20 cellular contexts compared by ENCODE assay signal in genomic region chr6:53629120-53629477, GRCh38. TPM values are rescaled to one million over a fixed set of nuclear protein-coding genes. Genes with fewer than 3 reads are reported as not detected.
A peak's percentile ranks its signal among the peaks of the same experiment; 100 is the strongest.
DNase-seq lines count a peak whose midpoint lies in the region; ATAC-seq and TF ChIP-seq lines count a peak whose summit lies in the region.
"Had no signal": no experiment of that assay in that cellular context is flagged by ENCODE, and none has a peak within 500 bp of the region (broad histone marks: within the 10 kb centered on the region; RNA-seq: fewer than 3 reads in every experiment).

No MANE protein-coding gene starts in this region.

- WGBS in right lobe of liver (ENCODE audit: insufficient coverage, low coverage, low lambda C conversion rate, missing lambda C conversion rate): 73% methylated on average over 4 of the region's 5 CpGs
- WGBS in transverse colon (ENCODE audit: low coverage in 1 of 2), 2 donors: 80 to 87% methylated on average over 2 to 5 of the region's 5 CpGs
- WGBS in suprapubic skin: 61% methylated on average over 5 of the region's 5 CpGs

- no peaks in the 10 kb centered on the region for H3K36me3 ChIP-seq in adipocyte (ENCODE audit: control insufficient read depth, insufficient read depth, low read length, severe bottlenecking)
- no peaks in the 10 kb centered on the region for H3K36me3 ChIP-seq in fibroblast of lung (ENCODE audit: control insufficient read depth, insufficient read depth, low read length)
- H3K36me3 ChIP-seq in right lobe of liver: no peaks in the 10 kb centered on the region
- no peaks in the 10 kb centered on the region for H3K36me3 ChIP-seq in transverse colon
- H3K36me3 ChIP-seq in suprapubic skin: no peaks in the 10 kb centered on the region

- DNase-seq in adipocyte (ENCODE audit: low read depth): no peak
- no peak for DNase-seq in fibroblast of lung (ENCODE audit: low read depth in 2 of 2)
- no peak for DNase-seq in right lobe of liver
- no peak for DNase-seq in transverse colon
- no peak for DNase-seq in DMS53 (lab: John Stamatoyannopoulos, UW)
- no peak for DNase-seq in suprapubic skin (ENCODE audit: low spot score in 2 of 2)
- no peak for DNase-seq in kidney glomerular epithelial cell (lab: John Stamatoyannopoulos, UW)
- DNase-seq in T1000 (lab: John Stamatoyannopoulos, UW): no peak
- DNase-seq: ACHN, C1 segment of cervical spinal cord, DMS79, H7, Kasumi-1, MM.1S, NCI-H1092, NCI-H1436 treated with DMSO at 0.1 percent for 48 hours, NCI-H345, NCI-H526 treated with DMSO at 0.1 percent for 48 hours, SHP77 treated with DMSO at 0.1 percent for 48 hours, SK-N-SH had no signal

- intact Hi-C loops in right lobe of liver (cut with DNase I): no loop called here
- intact Hi-C loops in transverse colon (cut with DNase I; ENCODE audit: low total_unique reads): no loop called here

- H4K20me1 ChIP-seq in fibroblast of lung (ENCODE audit: control insufficient read depth, extremely low read depth, insufficient read depth, low read length): no peaks in the 10 kb centered on the region

- H3K79me2 ChIP-seq in fibroblast of lung (ENCODE audit: control insufficient read depth, insufficient read depth, low read length): no peaks in the 10 kb centered on the region

- H3K4me3 ChIP-seq in adipocyte (ENCODE audit: low read length): peak overlapping the region; percentile 9
- no peak overlapping the region for H3K4me3 ChIP-seq in fibroblast of lung (replicated peaks in 1 of 4; ENCODE audit: control extremely low read depth in 1 of 4, insufficient read depth in 1 of 4, low read depth in 3 of 4, low read length in 4 of 4)
- H3K4me3 ChIP-seq in right lobe of liver: no peak overlapping the region
- H3K4me3 ChIP-seq in transverse colon: no peak overlapping the region
- H3K4me3 ChIP-seq in suprapubic skin: no peak overlapping the region

- ATAC-seq in right lobe of liver: no peak

- no peak for TF ChIP-seq EP300 in transverse colon (IDR thresholded peaks at IDR 0.05; ENCODE audit: low read depth)
- TF ChIP-seq EP300 in suprapubic skin (IDR thresholded peaks at IDR 0.05): no peak

- no peaks in the 10 kb centered on the region for H3K9me3 ChIP-seq in adipocyte (ENCODE audit: control insufficient read depth, low read length)
- H3K9me3 ChIP-seq in fibroblast of lung (ENCODE audit: control insufficient read depth, insufficient read depth, low read depth, low read length): no peaks in the 10 kb centered on the region
- H3K9me3 ChIP-seq in right lobe of liver: no peaks in the 10 kb centered on the region
- H3K9me3 ChIP-seq in transverse colon: no peaks in the 10 kb centered on the region
- H3K9me3 ChIP-seq in suprapubic skin: no peaks in the 10 kb centered on the region
- H3K9me3 ChIP-seq: SK-N-SH had no signal

- H3K27ac ChIP-seq in fibroblast of lung (ENCODE audit: insufficient read depth, low read length): no peak overlapping the region
- H3K27ac ChIP-seq in right lobe of liver: peak overlapping the region; percentile 66 to 89 (median 86)
- H3K27ac ChIP-seq in transverse colon: peak overlapping the region in 3 of 4 donors; percentile 9 to 64 (median 19)
- no peak overlapping the region for H3K27ac ChIP-seq in suprapubic skin

- H3K4me1 ChIP-seq in adipocyte (ENCODE audit: control insufficient read depth, insufficient read depth, low read length) (peaks cover 21% of the 10 kb centered on the region), fibroblast of lung (ENCODE audit: control insufficient read depth, extremely low read depth, insufficient read depth, low read length) (peaks cover 2% of the 10 kb centered on the region), right lobe of liver (peaks cover 0 to 48% (median 14%) of the 10 kb centered on the region in 4 donors), transverse colon (peaks cover 0 to 16% (median 7%) of the 10 kb centered on the region in 4 donors), suprapubic skin (peaks cover 20% of the 10 kb centered on the region)

- TF ChIP-seq CTCF in fibroblast of lung (conservative IDR thresholded peaks at IDR 0.05 in 1 of 2, IDR thresholded peaks at IDR 0.05 in 1 of 2; ENCODE audit: low read depth in 1 of 2, low read length in 2 of 2) (no peak), right lobe of liver (IDR thresholded peaks at IDR 0.05) (no peak), transverse colon (IDR thresholded peaks at IDR 0.05) (no peak), suprapubic skin (IDR thresholded peaks at IDR 0.05) (no peak)

- no peak overlapping the region for H2AFZ ChIP-seq in fibroblast of lung (ENCODE audit: low read length)

- H3K27me3 ChIP-seq in adipocyte (replicated peaks; ENCODE audit: control insufficient read depth, insufficient read depth, low read length): peaks cover 4% of the 10 kb centered on the region
- H3K27me3 ChIP-seq in fibroblast of lung (ENCODE audit: control insufficient read depth, insufficient read depth, low read length): no peaks in the 10 kb centered on the region
- no peaks in the 10 kb centered on the region for H3K27me3 ChIP-seq in right lobe of liver
- H3K27me3 ChIP-seq in transverse colon: no peaks in the 10 kb centered on the region
- no peaks in the 10 kb centered on the region for H3K27me3 ChIP-seq in suprapubic skin

- TF ChIP-seq POLR2A in right lobe of liver (IDR thresholded peaks at IDR 0.05) (no peak), transverse colon (IDR thresholded peaks at IDR 0.05) (no peak), suprapubic skin (IDR thresholded peaks at IDR 0.05) (no peak)

- no peak overlapping the region for H3K9ac ChIP-seq in adipocyte (ENCODE audit: low read length)
- H3K9ac ChIP-seq in fibroblast of lung (ENCODE audit: insufficient read depth, low read length): no peak overlapping the region
- H3K9ac ChIP-seq: SK-N-SH had no signal

- H3K4me2 ChIP-seq in fibroblast of lung (ENCODE audit: extremely low read depth, insufficient read depth, low read length): peak overlapping the region; percentile 67
- H3K4me2 ChIP-seq: SK-N-SH had no signal

- in situ Hi-C loops in transverse colon (cut with MboI; ENCODE audit: low pct_ligation_motif_present in 1 of 4, low pct_unique_long_range_greater_than_20kb in 1 of 4, low sequenced_read_pairs in 3 of 4): loop anchor here in 1 of 4 donors (25.0 kb wide), 1 partner anchor 92 kb away; the partner anchor contains the start of gene GCLC

RNA-seq across cellular contexts. Expression of gene KLHL31, which starts 36.5 kb away (rescaled TPM):
- total RNA-seq in fibroblast of lung: under 0.01 TPM in 1 of 2 replicates, not detected in the other
- 0.01 TPM in 2 replicates for polyA plus RNA-seq in fibroblast of lung
- 0.02 TPM in 1 of 2 replicates, not detected in the other for polyA plus RNA-seq in fibroblast of lung (2012)
- polyA minus RNA-seq in fibroblast of lung (ENCODE audit: low replicate concordance): not detected in 2 replicates
- under 1 TPM; 0.12 to 0.53 (median 0.23) TPM for total RNA-seq in right lobe of liver
- total RNA-seq in transverse colon: 1 to 10 TPM in 1 of 4 donors, under 1 TPM in 1, not detected in 2; 0.41 to 1.3 TPM
- 1 to 10 TPM in 2 of 4 donors, under 1 TPM in 2; 0.79 to 5.4 (median 0.95) TPM for total RNA-seq in suprapubic skin
- polyA plus RNA-seq: SK-N-SH had no signal

Comparison
In these comparisons a context has a peak if more than half of its experiments do, and no peak if none do; other contexts are left out.
1. H3K27ac ChIP-seq: peak in right lobe of liver (3 of 3) and transverse colon (3 of 4); none in fibroblast of lung (single experiment) and suprapubic skin (single experiment).